In genomic region chr7:106736508-106737201, GRCh38 we compare ENCODE assay signal across 8 cellular contexts.
A peak's percentile ranks its signal among the peaks of the same experiment; 100 is the strongest.
DNase-seq lines count a peak whose midpoint lies in the region; ATAC-seq and TF ChIP-seq lines count a peak whose summit lies in the region.

No MANE protein-coding gene starts in this region.

- H3K27me3 Mint-ChIP-seq in CD4-positive, alpha-beta T cell: no peaks in the 10 kb centered on the region

- H3K4me1 Mint-ChIP-seq in CD4-positive, alpha-beta T cell (ENCODE audit: low read depth): peaks cover 17% of the 10 kb centered on the region

- peak; percentile 78 for TF ChIP-seq CTCF in CD4-positive, alpha-beta T cell (IDR thresholded peaks at IDR 0.05)
- peak; percentile 81 for TF ChIP-seq CTCF in fibroblast of the aortic adventitia (IDR thresholded peaks at IDR 0.05; ENCODE audit: insufficient read depth, low read length)

- H3K4me3 ChIP-seq in fibroblast of the aortic adventitia (ENCODE audit: low read depth, low read length): peak overlapping the region; percentile 18

- CTCF ChIA-PET in CD4-positive, alpha-beta T cell (lab: Charles Lee): interaction anchor here (0.5 to 3.0 kb wide), 11 partner anchors 17 to 560 kb away, joined by 3 to 43 read pairs (median 6); partner anchors contain the start of gene CCDC71L

- peak overlapping the region; percentile 18 for H3K4me3 Mint-ChIP-seq in CD4-positive, alpha-beta T cell

- no peaks in the 10 kb centered on the region for H3K27me3 ChIP-seq in CD4-positive, alpha-beta T cell (ENCODE audit: control insufficient read depth, insufficient read depth, low read length)

- H3K36me3 Mint-ChIP-seq in CD4-positive, alpha-beta T cell (ENCODE audit: low read depth): no peaks in the 10 kb centered on the region

- intact Hi-C loops in CD4-positive, alpha-beta T cell (cut with DNase I, micrococcal nuclease): loop anchor here (1.0 to 2.0 kb wide), 5 partner anchors 76 to 560 kb away; no protein-coding TSS in a partner anchor

- DNase-seq in CD4-positive, alpha-beta T cell: peak in 6 of 10 experiments; percentile 7 to 38 (median 14)
- peak; percentile 20 for DNase-seq in NCI-H526 treated with DMSO at 0.1 percent for 48 hours (lab: John Stamatoyannopoulos, UW)
- DNase-seq in activated CD8-positive, alpha-beta memory T cell treated with anti-CD3 and anti-CD28 coated beads, Interleukin-2, amount 50 U/mL, for 4 hours: peak; percentile 18
- DNase-seq in fibroblast of the aortic adventitia (ENCODE audit: low read depth): peak; percentile 91
- peak; percentile 39 for DNase-seq in pons (ENCODE audit: low spot score)
- DNase-seq in 8988T: no peak

- ATAC-seq in CD4-positive, alpha-beta T cell (ENCODE audit: poor library complexity): peak; percentile 91
- ATAC-seq in GM18868 (IDR thresholded peaks at IDR 0.05; ENCODE audit: unreplicated experiment): peak; percentile 88
- peak; percentile 83 for ATAC-seq in HG03135 (IDR thresholded peaks at IDR 0.05; ENCODE audit: unreplicated experiment)

- POLR2A ChIA-PET in CD4-positive, alpha-beta T cell (lab: Charles Lee): interaction anchor here (0.8 to 1.5 kb wide), 3 partner anchors 8 to 77 kb away, joined by 3 to 16 read pairs (median 4); partner anchors contain the start of gene CCDC71L

- H3K9me3 ChIP-seq in CD4-positive, alpha-beta T cell (ENCODE audit: control insufficient read depth, low read length): no peaks in the 10 kb centered on the region

- no peak overlapping the region for H3K27ac ChIP-seq in CD4-positive, alpha-beta T cell (ENCODE audit: low read depth, low read length)

- no peak overlapping the region for H3K27ac Mint-ChIP-seq in CD4-positive, alpha-beta T cell

- H3K9me3 Mint-ChIP-seq in CD4-positive, alpha-beta T cell: no peaks in the 10 kb centered on the region
